Comparison of ENCODE assay signal across 8 cellular contexts in genomic region chr1:28882009-28882628, GRCh38. TPM values are rescaled to one million over a fixed set of nuclear protein-coding genes. Genes with fewer than 3 reads are reported as not detected.
DNase-seq lines count a peak whose midpoint lies in the region; ATAC-seq, FAIRE-seq and TF ChIP-seq lines count a peak whose summit lies in the region.

No MANE protein-coding gene starts in this region.

- FAIRE-seq in GM12891 (lab: Jason Lieb, UNC) = peak; percentile 92

- TF ChIP-seq POLR2A in GM12891 (IDR thresholded peaks at IDR 0.05; ENCODE audit: low read depth, low read length) (no peak), heart left ventricle (IDR thresholded peaks at IDR 0.05) (no peak)

- H3K4me1 ChIP-seq in heart left ventricle = peaks cover 0 to 35% (median 11%) of the 10 kb centered on the region in 12 donors

- no peak overlapping the region for H3K4me3 ChIP-seq in heart left ventricle

- no peaks in the 10 kb centered on the region for H3K36me3 ChIP-seq in heart left ventricle

- peak overlapping the region in 1 of 12 donors; percentile 35 for H3K27ac ChIP-seq in heart left ventricle

- ATAC-seq in heart left ventricle (peak; percentile 56 to 72 (median 68)), HG02759 (IDR thresholded peaks at IDR 0.05; ENCODE audit: unreplicated experiment) (no peak), GM19452 (IDR thresholded peaks at IDR 0.05; ENCODE audit: unreplicated experiment) (no peak)

- peak; percentile 63 for DNase-seq in GM12891 (ENCODE audit: insufficient read length, low spot score)
- DNase-seq in NCI-H146 treated with DMSO at 0.1 percent for 48 hours (lab: John Stamatoyannopoulos, UW; ENCODE audit: unreplicated experiment) = peak; percentile 62
- peak; percentile 72 for DNase-seq in T follicular helper cell (ENCODE audit: low read depth)
- DNase-seq in activated naive CD8-positive, alpha-beta T cell treated with anti-CD3 and anti-CD28 coated beads, Interleukin-2, amount 50 U/mL, for 16 hours (ENCODE audit: low read depth, low spot score) = peak; percentile 59
- peak; percentile 83 to 87 (median 85) for DNase-seq in heart left ventricle
- peak; percentile 47 for DNase-seq in pulmonary artery endothelial cell (ENCODE audit: low read depth, low spot score)

- 23 to 33% (median 29%) methylated on average over 13 of the region's 13 CpGs for WGBS in heart left ventricle, 4 donors

- intact Hi-C loops in heart left ventricle (cut with DNase I) = loop anchor here (1.0 to 10.0 kb wide), 9 partner anchors 149 to 1823 kb away; partner anchors contain the start of genes TMEM200B (in 2 of the 10), RNU11 (in 1 of the 10) and TAF12 (in 1 of the 10)

- peak; percentile 81 to 92 (median 88) for TF ChIP-seq CTCF in heart left ventricle (IDR thresholded peaks at IDR 0.05)

- no peaks in the 10 kb centered on the region for H3K9me3 ChIP-seq in heart left ventricle

- H3K27me3 ChIP-seq in heart left ventricle = peaks cover 0 to 6% (median 0%) of the 10 kb centered on the region in 9 donors

TF ChIP-seq in GM12891, 5 proteins besides CTCF, POLR2A, EP300 and RAD21:
- TF ChIP-seq PAX5 (IDR thresholded peaks at IDR 0.05; ENCODE audit: insufficient read depth, low read length, severe bottlenecking) (no peak), SPI1 (IDR thresholded peaks at IDR 0.05; ENCODE audit: low read depth, low read length) (peak; percentile 84), POU2F2 (IDR thresholded peaks at IDR 0.05; ENCODE audit: low read depth, low read length) (peak; percentile 76; the same call in 1 of the 2 replicates)

RNA-seq across cellular contexts. Expression of gene EPB41, which starts 32.2 kb away (rescaled TPM):
- 4.6 TPM for polyA plus RNA-seq in GM12891 (2012; ENCODE audit: low read depth, missing spikeins)
- total RNA-seq in heart left ventricle (10 to 100 TPM; 13.6 to 34.4 (median 24.2) TPM), pulmonary artery endothelial cell (18.6 and 32.8 TPM in 2 replicates)
- polyA plus RNA-seq in heart left ventricle = 10 to 100 TPM in 1 of 2 donors, 1 to 10 TPM in 1; 7.8 to 10.1 TPM

Comparison
In these comparisons a context has a peak if more than half of its experiments do, and no peak if none do; other contexts are left out.
1. ATAC-seq: peak in heart left ventricle (4 of 4); none in HG02759 (single experiment) and GM19452 (single experiment).
2. Peak in every context shown above with its lines, with median percentiles within 50 percentile points of each other: DNase-seq.